Comparison of ENCODE assay signal across 1 cellular context in the genomic region with DNA sequence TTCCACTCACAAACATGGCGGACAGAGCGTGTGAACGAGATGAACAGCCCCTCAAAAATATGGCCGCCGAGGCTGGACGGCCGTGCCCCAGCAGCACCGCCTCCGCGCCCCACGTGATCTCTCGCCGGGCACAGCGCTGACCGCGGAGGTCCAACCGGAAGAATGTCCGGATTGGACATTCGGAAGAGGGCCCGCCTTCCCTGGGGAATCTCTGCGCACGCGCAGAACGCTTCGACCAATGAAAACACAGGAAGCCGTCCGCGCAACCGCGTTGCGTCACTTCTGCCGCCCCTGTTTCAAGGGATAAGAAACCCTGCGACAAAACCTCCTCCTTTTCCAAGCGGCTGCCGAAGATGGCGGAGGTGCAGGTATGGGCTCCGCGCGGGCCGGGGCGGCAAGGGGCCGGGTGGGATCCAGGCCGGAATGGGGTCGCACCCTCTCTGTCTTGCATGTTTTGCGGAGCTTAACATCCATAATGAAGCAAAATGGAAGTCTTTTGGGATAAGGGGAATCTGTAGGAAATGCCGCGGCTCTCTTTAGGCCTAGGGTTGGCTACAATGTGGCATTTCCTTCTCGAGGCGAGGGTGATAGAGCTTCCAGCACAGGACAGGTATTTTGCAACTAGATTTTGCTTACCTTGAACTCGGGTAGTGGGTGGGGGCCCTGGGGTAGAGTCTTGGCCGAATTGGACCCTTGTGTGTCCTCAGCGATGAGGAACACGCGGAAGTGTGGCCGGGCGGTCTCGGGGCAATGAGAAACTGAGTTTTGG.
TF ChIP-seq lines count a peak whose summit lies in the region.

A gene (plus strand): TSS at position 332 of the 769 bp plus-strand sequence. CDS start 22 bp downstream, at position 354.

TF ChIP-seq in K562, 482 proteins besides CTCF, POLR2A, EP300 and RAD21 (continued from another document and continues in another):
- TF ChIP-seq, protein P1, sequence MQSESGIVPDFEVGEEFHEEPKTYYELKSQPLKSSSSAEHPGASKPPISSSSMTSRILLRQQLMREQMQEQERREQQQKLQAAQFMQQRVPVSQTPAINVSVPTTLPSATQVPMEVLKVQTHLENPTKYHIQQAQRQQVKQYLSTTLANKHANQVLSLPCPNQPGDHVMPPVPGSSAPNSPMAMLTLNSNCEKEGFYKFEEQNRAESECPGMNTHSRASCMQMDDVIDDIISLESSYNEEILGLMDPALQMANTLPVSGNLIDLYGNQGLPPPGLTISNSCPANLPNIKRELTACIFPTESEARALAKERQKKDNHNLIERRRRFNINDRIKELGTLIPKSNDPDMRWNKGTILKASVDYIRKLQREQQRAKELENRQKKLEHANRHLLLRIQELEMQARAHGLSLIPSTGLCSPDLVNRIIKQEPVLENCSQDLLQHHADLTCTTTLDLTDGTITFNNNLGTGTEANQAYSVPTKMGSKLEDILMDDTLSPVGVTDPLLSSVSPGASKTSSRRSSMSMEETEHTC (IDR thresholded peaks at IDR 0.05) = peak; percentile 69; the same call in 1 of the 2 replicates
- TF ChIP-seq SMAD1 (IDR thresholded peaks at IDR 0.05; ENCODE audit: low read depth, low read length, partially characterized antibody) = peak; percentile 84
- TF ChIP-seq CBX3 (IDR thresholded peaks at IDR 0.05; ENCODE audit: borderline replicate concordance in 1 of 2, low read length in 2 of 2) = no peak
- no peak for TF ChIP-seq ZNF77 (CRISPR knock-in tag; IDR thresholded peaks at IDR 0.05)
- TF ChIP-seq, protein P2, sequence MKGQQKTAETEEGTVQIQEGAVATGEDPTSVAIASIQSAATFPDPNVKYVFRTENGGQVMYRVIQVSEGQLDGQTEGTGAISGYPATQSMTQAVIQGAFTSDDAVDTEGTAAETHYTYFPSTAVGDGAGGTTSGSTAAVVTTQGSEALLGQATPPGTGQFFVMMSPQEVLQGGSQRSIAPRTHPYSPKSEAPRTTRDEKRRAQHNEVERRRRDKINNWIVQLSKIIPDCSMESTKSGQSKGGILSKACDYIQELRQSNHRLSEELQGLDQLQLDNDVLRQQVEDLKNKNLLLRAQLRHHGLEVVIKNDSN (CRISPR knock-in tag; IDR thresholded peaks at IDR 0.05) = peak; percentile 100
- TF ChIP-seq SNIP1 (IDR thresholded peaks at IDR 0.05; ENCODE audit: low read depth) = no peak
- TF ChIP-seq ZFP30 (CRISPR knock-in tag; IDR thresholded peaks at IDR 0.05; ENCODE audit: borderline replicate concordance) = no peak
- 0 out of 2 replicates have a peak, but pooled peaks have one; percentile 30 for TF ChIP-seq PHTF2 (CRISPR knock-in tag; IDR thresholded peaks at IDR 0.05)
- TF ChIP-seq LCOR (CRISPR knock-in tag; IDR thresholded peaks at IDR 0.05) = peak; percentile 73; the same call in 1 of the 2 replicates
- TF ChIP-seq HOXB6 (CRISPR knock-in tag; IDR thresholded peaks at IDR 0.05; ENCODE audit: borderline replicate concordance) = no peak
- TF ChIP-seq, protein P3, sequence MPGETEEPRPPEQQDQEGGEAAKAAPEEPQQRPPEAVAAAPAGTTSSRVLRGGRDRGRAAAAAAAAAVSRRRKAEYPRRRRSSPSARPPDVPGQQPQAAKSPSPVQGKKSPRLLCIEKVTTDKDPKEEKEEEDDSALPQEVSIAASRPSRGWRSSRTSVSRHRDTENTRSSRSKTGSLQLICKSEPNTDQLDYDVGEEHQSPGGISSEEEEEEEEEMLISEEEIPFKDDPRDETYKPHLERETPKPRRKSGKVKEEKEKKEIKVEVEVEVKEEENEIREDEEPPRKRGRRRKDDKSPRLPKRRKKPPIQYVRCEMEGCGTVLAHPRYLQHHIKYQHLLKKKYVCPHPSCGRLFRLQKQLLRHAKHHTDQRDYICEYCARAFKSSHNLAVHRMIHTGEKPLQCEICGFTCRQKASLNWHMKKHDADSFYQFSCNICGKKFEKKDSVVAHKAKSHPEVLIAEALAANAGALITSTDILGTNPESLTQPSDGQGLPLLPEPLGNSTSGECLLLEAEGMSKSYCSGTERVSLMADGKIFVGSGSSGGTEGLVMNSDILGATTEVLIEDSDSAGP (CRISPR knock-in tag; IDR thresholded peaks at IDR 0.05) = no peak
- no peak for TF ChIP-seq ZNF696 (CRISPR knock-in tag; conservative IDR thresholded peaks at IDR 0.05)
- no peak for TF ChIP-seq KDM2B (CRISPR knock-in tag; IDR thresholded peaks at IDR 0.05)
- TF ChIP-seq ZNF507 (tag; conservative IDR thresholded peaks at IDR 0.05) = no peak
- no peak for TF ChIP-seq STAG1 (CRISPR knock-in tag; IDR thresholded peaks at IDR 0.05; ENCODE audit: borderline replicate concordance)
- no peak for TF ChIP-seq ZNF445 (CRISPR knock-in tag; IDR thresholded peaks at IDR 0.05; ENCODE audit: low read depth)
- no peak for TF ChIP-seq ILK (tag; IDR thresholded peaks at IDR 0.05; ENCODE audit: borderline replicate concordance, low read depth)
- TF ChIP-seq ZNF347 (CRISPR knock-in tag; IDR thresholded peaks at IDR 0.05; ENCODE audit: low read depth) = no peak
- peak; percentile 88 to 92; a peak in 3 of 4 replicates for TF ChIP-seq SIN3A (IDR thresholded peaks at IDR 0.05; ENCODE audit: borderline replicate concordance in 2 of 2, control insufficient read depth in 1 of 2, low read depth in 2 of 2, low read length in 2 of 2)
- no peak for TF ChIP-seq ZNF785 (CRISPR knock-in tag; IDR thresholded peaks at IDR 0.05)
- TF ChIP-seq, protein P4, sequence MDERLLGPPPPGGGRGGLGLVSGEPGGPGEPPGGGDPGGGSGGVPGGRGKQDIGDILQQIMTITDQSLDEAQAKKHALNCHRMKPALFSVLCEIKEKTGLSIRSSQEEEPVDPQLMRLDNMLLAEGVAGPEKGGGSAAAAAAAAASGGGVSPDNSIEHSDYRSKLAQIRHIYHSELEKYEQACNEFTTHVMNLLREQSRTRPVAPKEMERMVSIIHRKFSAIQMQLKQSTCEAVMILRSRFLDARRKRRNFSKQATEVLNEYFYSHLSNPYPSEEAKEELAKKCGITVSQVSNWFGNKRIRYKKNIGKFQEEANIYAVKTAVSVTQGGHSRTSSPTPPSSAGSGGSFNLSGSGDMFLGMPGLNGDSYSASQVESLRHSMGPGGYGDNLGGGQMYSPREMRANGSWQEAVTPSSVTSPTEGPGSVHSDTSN (CRISPR knock-in tag; IDR thresholded peaks at IDR 0.05; ENCODE audit: low read depth) = no peak
- TF ChIP-seq, protein P4 (tag; conservative IDR thresholded peaks at IDR 0.05; ENCODE audit: low read depth) = no peak
- TF ChIP-seq, protein P5, sequence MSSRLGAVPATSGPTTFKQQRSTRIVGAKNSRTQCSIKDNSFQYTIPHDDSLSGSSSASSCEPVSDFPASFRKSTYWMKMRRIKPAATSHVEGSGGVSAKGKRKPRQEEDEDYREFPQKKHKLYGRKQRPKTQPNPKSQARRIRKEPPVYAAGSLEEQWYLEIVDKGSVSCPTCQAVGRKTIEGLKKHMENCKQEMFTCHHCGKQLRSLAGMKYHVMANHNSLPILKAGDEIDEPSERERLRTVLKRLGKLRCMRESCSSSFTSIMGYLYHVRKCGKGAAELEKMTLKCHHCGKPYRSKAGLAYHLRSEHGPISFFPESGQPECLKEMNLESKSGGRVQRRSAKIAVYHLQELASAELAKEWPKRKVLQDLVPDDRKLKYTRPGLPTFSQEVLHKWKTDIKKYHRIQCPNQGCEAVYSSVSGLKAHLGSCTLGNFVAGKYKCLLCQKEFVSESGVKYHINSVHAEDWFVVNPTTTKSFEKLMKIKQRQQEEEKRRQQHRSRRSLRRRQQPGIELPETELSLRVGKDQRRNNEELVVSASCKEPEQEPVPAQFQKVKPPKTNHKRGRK (tag; IDR thresholded peaks at IDR 0.05) = no peak
- peak; percentile 91 for TF ChIP-seq MBD2 (IDR thresholded peaks at IDR 0.05; ENCODE audit: borderline replicate concordance, low read depth)
- peak; percentile 92 for TF ChIP-seq SP1 (CRISPR knock-in tag; IDR thresholded peaks at IDR 0.05)
- no peak for TF ChIP-seq ZKSCAN8 (CRISPR knock-in tag; IDR thresholded peaks at IDR 0.05)
- TF ChIP-seq ELF2 (CRISPR knock-in tag; IDR thresholded peaks at IDR 0.05) = no peak
- no peak for TF ChIP-seq ZNF253 (CRISPR knock-in tag; conservative IDR thresholded peaks at IDR 0.05)
- peak; percentile 14 for TF ChIP-seq BRD9 (IDR thresholded peaks at IDR 0.05; ENCODE audit: low read depth, partially characterized antibody)
- TF ChIP-seq, protein P6, sequence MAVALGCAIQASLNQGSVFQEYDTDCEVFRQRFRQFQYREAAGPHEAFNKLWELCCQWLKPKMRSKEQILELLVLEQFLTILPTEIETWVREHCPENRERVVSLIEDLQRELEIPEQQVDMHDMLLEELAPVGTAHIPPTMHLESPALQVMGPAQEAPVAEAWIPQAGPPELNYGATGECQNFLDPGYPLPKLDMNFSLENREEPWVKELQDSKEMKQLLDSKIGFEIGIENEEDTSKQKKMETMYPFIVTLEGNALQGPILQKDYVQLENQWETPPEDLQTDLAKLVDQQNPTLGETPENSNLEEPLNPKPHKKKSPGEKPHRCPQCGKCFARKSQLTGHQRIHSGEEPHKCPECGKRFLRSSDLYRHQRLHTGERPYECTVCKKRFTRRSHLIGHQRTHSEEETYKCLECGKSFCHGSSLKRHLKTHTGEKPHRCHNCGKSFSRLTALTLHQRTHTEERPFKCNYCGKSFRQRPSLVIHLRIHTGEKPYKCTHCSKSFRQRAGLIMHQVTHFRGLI (CRISPR knock-in tag; IDR thresholded peaks at IDR 0.05) = no peak
- TF ChIP-seq, protein P7, sequence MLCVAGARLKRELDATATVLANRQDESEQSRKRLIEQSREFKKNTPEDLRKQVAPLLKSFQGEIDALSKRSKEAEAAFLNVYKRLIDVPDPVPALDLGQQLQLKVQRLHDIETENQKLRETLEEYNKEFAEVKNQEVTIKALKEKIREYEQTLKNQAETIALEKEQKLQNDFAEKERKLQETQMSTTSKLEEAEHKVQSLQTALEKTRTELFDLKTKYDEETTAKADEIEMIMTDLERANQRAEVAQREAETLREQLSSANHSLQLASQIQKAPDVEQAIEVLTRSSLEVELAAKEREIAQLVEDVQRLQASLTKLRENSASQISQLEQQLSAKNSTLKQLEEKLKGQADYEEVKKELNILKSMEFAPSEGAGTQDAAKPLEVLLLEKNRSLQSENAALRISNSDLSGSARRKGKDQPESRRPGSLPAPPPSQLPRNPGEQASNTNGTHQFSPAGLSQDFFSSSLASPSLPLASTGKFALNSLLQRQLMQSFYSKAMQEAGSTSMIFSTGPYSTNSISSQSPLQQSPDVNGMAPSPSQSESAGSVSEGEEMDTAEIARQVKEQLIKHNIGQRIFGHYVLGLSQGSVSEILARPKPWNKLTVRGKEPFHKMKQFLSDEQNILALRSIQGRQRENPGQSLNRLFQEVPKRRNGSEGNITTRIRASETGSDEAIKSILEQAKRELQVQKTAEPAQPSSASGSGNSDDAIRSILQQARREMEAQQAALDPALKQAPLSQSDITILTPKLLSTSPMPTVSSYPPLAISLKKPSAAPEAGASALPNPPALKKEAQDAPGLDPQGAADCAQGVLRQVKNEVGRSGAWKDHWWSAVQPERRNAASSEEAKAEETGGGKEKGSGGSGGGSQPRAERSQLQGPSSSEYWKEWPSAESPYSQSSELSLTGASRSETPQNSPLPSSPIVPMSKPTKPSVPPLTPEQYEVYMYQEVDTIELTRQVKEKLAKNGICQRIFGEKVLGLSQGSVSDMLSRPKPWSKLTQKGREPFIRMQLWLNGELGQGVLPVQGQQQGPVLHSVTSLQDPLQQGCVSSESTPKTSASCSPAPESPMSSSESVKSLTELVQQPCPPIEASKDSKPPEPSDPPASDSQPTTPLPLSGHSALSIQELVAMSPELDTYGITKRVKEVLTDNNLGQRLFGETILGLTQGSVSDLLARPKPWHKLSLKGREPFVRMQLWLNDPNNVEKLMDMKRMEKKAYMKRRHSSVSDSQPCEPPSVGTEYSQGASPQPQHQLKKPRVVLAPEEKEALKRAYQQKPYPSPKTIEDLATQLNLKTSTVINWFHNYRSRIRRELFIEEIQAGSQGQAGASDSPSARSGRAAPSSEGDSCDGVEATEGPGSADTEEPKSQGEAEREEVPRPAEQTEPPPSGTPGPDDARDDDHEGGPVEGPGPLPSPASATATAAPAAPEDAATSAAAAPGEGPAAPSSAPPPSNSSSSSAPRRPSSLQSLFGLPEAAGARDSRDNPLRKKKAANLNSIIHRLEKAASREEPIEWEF (CRISPR knock-in tag; IDR thresholded peaks at IDR 0.05) = no peak
- no peak for TF ChIP-seq JUN (IDR thresholded peaks at IDR 0.05; ENCODE audit: borderline replicate concordance, low read depth, low read length)
- no peak for TF ChIP-seq JUN (CRISPR knock-in tag; IDR thresholded peaks at IDR 0.05; ENCODE audit: borderline replicate concordance)
- TF ChIP-seq ZFP1 (CRISPR knock-in tag; IDR thresholded peaks at IDR 0.05) = no peak
- no peak for TF ChIP-seq ZNF584 (CRISPR knock-in tag; IDR thresholded peaks at IDR 0.05; ENCODE audit: low read depth)
- peak; percentile 72 for TF ChIP-seq HMGN3 (IDR thresholded peaks at IDR 0.05; ENCODE audit: borderline replicate concordance, extremely low read depth, insufficient read length, low read depth, low read length)
- TF ChIP-seq MYNN (IDR thresholded peaks at IDR 0.05) = no peak
- TF ChIP-seq MYNN (CRISPR knock-in tag; IDR thresholded peaks at IDR 0.05) = no peak
- TF ChIP-seq MIER1 (IDR thresholded peaks at IDR 0.05; ENCODE audit: low read depth) = no peak
- no peak for TF ChIP-seq RFX7 (CRISPR knock-in tag; IDR thresholded peaks at IDR 0.05)
